8 cellular contexts compared by ENCODE assay signal in the genomic region with DNA sequence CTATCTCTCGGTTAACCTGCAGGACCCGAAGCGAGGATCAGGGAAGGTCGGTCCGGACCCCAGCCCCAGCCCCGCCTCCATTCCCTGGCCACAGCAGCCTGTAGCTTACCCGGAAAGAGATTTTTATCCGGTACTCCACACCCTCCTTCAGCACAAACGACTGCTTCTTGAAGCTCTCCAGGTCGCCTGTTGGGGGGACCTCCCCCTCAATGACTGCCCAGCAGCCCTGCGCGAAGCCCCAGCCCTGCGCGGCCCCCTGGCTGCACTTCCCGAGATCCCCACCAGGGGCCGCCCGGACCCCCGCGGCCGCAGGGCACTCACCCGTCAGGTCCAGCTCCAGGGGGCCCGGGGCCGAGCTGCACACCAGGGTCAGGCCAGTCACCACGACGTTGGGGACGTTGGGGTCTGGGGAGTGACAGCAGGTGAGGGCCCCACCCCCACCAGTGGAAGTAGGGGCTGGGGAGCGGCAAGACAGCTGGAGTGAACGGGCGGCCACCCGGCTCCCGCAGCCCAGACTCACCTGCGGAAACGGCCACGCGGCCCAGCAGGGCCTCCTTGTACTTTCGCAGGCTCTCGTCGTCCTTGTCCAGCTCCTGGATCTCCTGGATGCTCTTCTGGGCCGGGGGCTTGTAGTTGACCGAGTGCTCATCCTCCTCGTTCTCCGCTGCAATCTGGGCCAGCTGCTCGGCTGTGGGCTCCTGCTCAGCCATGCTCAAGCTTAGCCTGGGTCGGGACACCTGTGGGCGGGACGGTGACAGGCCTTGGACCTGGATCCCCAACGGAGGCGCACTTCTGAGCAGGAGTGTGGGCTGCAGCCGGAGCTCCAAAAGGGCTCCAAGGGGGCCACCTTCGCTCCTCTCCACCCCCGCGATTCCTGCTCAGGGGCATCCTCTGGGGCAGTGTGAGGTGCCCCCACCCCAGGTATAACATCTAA. TPM values are rescaled to one million over a fixed set of nuclear protein-coding genes. Genes with fewer than 3 reads are reported as not detected.
DNase-seq lines count a peak whose midpoint lies in the region; ATAC-seq and TF ChIP-seq lines count a peak whose summit lies in the region.

No MANE protein-coding gene starts in this region.

- peak overlapping the region; percentile 84 to 91 for H3K4me3 Mint-ChIP-seq in CD14-positive monocyte
- peak overlapping the region; percentile 85 for H3K4me3 Mint-ChIP-seq in activated CD8-positive, alpha-beta memory T cell treated with anti-CD3 and anti-CD28 coated beads, Interleukin-2, amount 10 ng/mL, durations not matched to agents 7 days and 5 days
- H3K4me3 Mint-ChIP-seq in osteocyte (ENCODE audit: unreplicated experiment), result peak overlapping the region; percentile 78

- no peak for DNase-seq in CD14-positive monocyte (ENCODE audit: low spot score)
- DNase-seq in HT-29 (ENCODE audit: low spot score), result peak; percentile 57
- DNase-seq in activated CD8-positive, alpha-beta memory T cell treated with anti-CD3 and anti-CD28 coated beads, Interleukin-2, amount 10 ng/mL, durations not matched to agents 7 days and 5 days, result peak; percentile 62
- DNase-seq in foreskin fibroblast, result peak; percentile 25 to 64
- peak; percentile 90 for DNase-seq in osteocyte (ENCODE audit: extremely low spot score, unreplicated experiment)
- DNase-seq in NOMO-1 treated with DMSO at 0.1 percent for 48 hours (lab: John Stamatoyannopoulos, UW; ENCODE audit: unreplicated experiment), result no peak
- no peak for DNase-seq in NCI-H1436 (lab: John Stamatoyannopoulos, UW)

- H3K27me3 Mint-ChIP-seq in CD14-positive monocyte (ENCODE audit: low read depth in 3 of 3) (no peaks in the 10 kb centered on the region), osteocyte (ENCODE audit: unreplicated experiment) (no peaks in the 10 kb centered on the region)
- H3K27me3 Mint-ChIP-seq in activated CD8-positive, alpha-beta memory T cell treated with anti-CD3 and anti-CD28 coated beads, Interleukin-2, amount 10 ng/mL, durations not matched to agents 7 days and 5 days, result no peaks in the 10 kb centered on the region

- H3K36me3 Mint-ChIP-seq in CD14-positive monocyte (peaks cover 15 to 28% of the 10 kb centered on the region in 2 donors), osteocyte (ENCODE audit: unreplicated experiment) (peaks cover 4% of the 10 kb centered on the region)
- H3K36me3 Mint-ChIP-seq in activated CD8-positive, alpha-beta memory T cell treated with anti-CD3 and anti-CD28 coated beads, Interleukin-2, amount 10 ng/mL, durations not matched to agents 7 days and 5 days, result peaks cover 22% of the 10 kb centered on the region

- CTCF ChIA-PET in activated CD8-positive, alpha-beta memory T cell treated with anti-CD3 and anti-CD28 coated beads, Interleukin-2, amount 10 ng/mL, durations not matched to agents 7 days and 5 days (lab: Charles Lee), result interaction anchor here (0.5 to 3.4 kb wide), 15 partner anchors 8 to 153 kb away, joined by 3 to 16 read pairs (median 4); partner anchors contain the start of genes ALYREF, ANAPC11, CENPX and LRRC45

- intact Hi-C loops in CD14-positive monocyte (cut with micrococcal nuclease), result loop anchor here (2.0 to 10.0 kb wide), 4 partner anchors 37 to 58 kb away; partner anchors contain the start of genes MCRIP1 (in 2 of the 2), MAFG (in 1 of the 2), PCYT2 (in 1 of the 2) and SIRT7 (in 1 of the 2)

- H3K4me3 ChIP-seq in foreskin fibroblast (ENCODE audit: low read depth in 1 of 2, low read length in 2 of 2), result peak overlapping the region; percentile 87 to 91

- peaks cover 32% of the 10 kb centered on the region for H3K4me1 Mint-ChIP-seq in CD14-positive monocyte
- peaks cover 40% of the 10 kb centered on the region for H3K4me1 Mint-ChIP-seq in activated CD8-positive, alpha-beta memory T cell treated with anti-CD3 and anti-CD28 coated beads, Interleukin-2, amount 10 ng/mL, durations not matched to agents 7 days and 5 days
- H3K4me1 Mint-ChIP-seq in osteocyte (ENCODE audit: unreplicated experiment), result peaks cover 41% of the 10 kb centered on the region

- H3K9me3 Mint-ChIP-seq in CD14-positive monocyte (no peaks in the 10 kb centered on the region), osteocyte (ENCODE audit: unreplicated experiment) (no peaks in the 10 kb centered on the region)
- H3K9me3 Mint-ChIP-seq in activated CD8-positive, alpha-beta memory T cell treated with anti-CD3 and anti-CD28 coated beads, Interleukin-2, amount 10 ng/mL, durations not matched to agents 7 days and 5 days (ENCODE audit: low read depth), result no peaks in the 10 kb centered on the region

- TF ChIP-seq CTCF in CD14-positive monocyte (IDR thresholded peaks at IDR 0.05) (peak; percentile 96), foreskin fibroblast (IDR thresholded peaks at IDR 0.05; ENCODE audit: low read depth, low read length) (peak; percentile 80), osteocyte (IDR thresholded peaks at IDR 0.05) (peak; percentile 91)

- peak overlapping the region; percentile 81 to 95 (median 90) for H3K27ac Mint-ChIP-seq in CD14-positive monocyte
- peak overlapping the region; percentile 91 for H3K27ac Mint-ChIP-seq in activated CD8-positive, alpha-beta memory T cell treated with anti-CD3 and anti-CD28 coated beads, Interleukin-2, amount 10 ng/mL, durations not matched to agents 7 days and 5 days
- peak overlapping the region; percentile 85 for H3K27ac Mint-ChIP-seq in osteocyte (ENCODE audit: unreplicated experiment)

- ATAC-seq in activated CD8-positive, alpha-beta memory T cell treated with anti-CD3 and anti-CD28 coated beads, Interleukin-2, amount 10 ng/mL, durations not matched to agents 7 days and 5 days, result no peak
- ATAC-seq in GM18858 (IDR thresholded peaks at IDR 0.05; ENCODE audit: unreplicated experiment), result no peak

RNA-seq across cellular contexts. Expression of gene ARHGDIA, which starts 1.6 kb away (rescaled TPM):
- polyA plus RNA-seq in CD14-positive monocyte, result 10 to 100 TPM; 86.3 to 97.2 TPM
- 312 and 331 TPM in 2 replicates for total RNA-seq in HT-29 (2014; rRNA removed; shearing (Covaris generic))
- 100 to 1,000 TPM; 693 to 725 TPM for total RNA-seq in activated CD8-positive, alpha-beta memory T cell treated with anti-CD3 and anti-CD28 coated beads, Interleukin-2, amount 10 ng/mL, durations not matched to agents 7 days and 5 days
- total RNA-seq in osteocyte, result 430 and 433 TPM in 2 replicates

RNA-seq across cellular contexts. Expression of gene P4HB, which starts 9.2 kb away (rescaled TPM):
- 100 to 1,000 TPM; 291 to 297 TPM for polyA plus RNA-seq in CD14-positive monocyte
- total RNA-seq in HT-29 (2014; rRNA removed; shearing (Covaris generic)), result 1,172 and 1,253 TPM in 2 replicates
- 100 to 1,000 TPM; 333 to 416 TPM for total RNA-seq in activated CD8-positive, alpha-beta memory T cell treated with anti-CD3 and anti-CD28 coated beads, Interleukin-2, amount 10 ng/mL, durations not matched to agents 7 days and 5 days
- total RNA-seq in osteocyte, result 792 and 837 TPM in 2 replicates

RNA-seq across cellular contexts. Expression of gene ALYREF, which starts 21.9 kb away (rescaled TPM):
- 10 to 100 TPM; 20.2 to 57.3 TPM for polyA plus RNA-seq in CD14-positive monocyte
- 482 and 502 TPM in 2 replicates for total RNA-seq in HT-29 (2014; rRNA removed; shearing (Covaris generic))
- 100 to 1,000 TPM; 215 to 236 TPM for total RNA-seq in activated CD8-positive, alpha-beta memory T cell treated with anti-CD3 and anti-CD28 coated beads, Interleukin-2, amount 10 ng/mL, durations not matched to agents 7 days and 5 days
- total RNA-seq in osteocyte, result 72.6 and 78.5 TPM in 2 replicates

RNA-seq across cellular contexts. Expression of gene ANAPC11, which starts 22.0 kb away (rescaled TPM):
- polyA plus RNA-seq in CD14-positive monocyte, result 100 to 1,000 TPM; 397 to 512 TPM
- total RNA-seq in HT-29 (2014; rRNA removed; shearing (Covaris generic)), result 222 and 256 TPM in 2 replicates
- total RNA-seq in activated CD8-positive, alpha-beta memory T cell treated with anti-CD3 and anti-CD28 coated beads, Interleukin-2, amount 10 ng/mL, durations not matched to agents 7 days and 5 days, result 100 to 1,000 TPM; 138 to 155 TPM
- 119 and 138 TPM in 2 replicates for total RNA-seq in osteocyte

RNA-seq across cellular contexts. Expression of gene NPB, which starts 32.5 kb away (rescaled TPM):
- polyA plus RNA-seq in CD14-positive monocyte, result under 1 TPM in 1 of 2 donors, not detected in 1; 0.16 TPM
- 2.4 and 3.2 TPM in 2 replicates for total RNA-seq in HT-29 (2014; rRNA removed; shearing (Covaris generic))
- under 1 TPM in 1 of 2 experiments, not detected in 1; 0.23 TPM for total RNA-seq in activated CD8-positive, alpha-beta memory T cell treated with anti-CD3 and anti-CD28 coated beads, Interleukin-2, amount 10 ng/mL, durations not matched to agents 7 days and 5 days
- total RNA-seq in osteocyte, result 0.56 and 0.68 TPM in 2 replicates

Comparison
In these comparisons a context has a peak if more than half of its experiments do, and no peak if none do; other contexts are left out.
1. DNase-seq: peak in HT-29 (single experiment), activated CD8-positive, alpha-beta memory T cell treated with anti-CD3 and anti-CD28 coated beads, Interleukin-2, amount 10 ng/mL, durations not matched to agents 7 days and 5 days (single experiment), foreskin fibroblast (2 of 2) and osteocyte (single experiment); none in CD14-positive monocyte (single experiment), NOMO-1 treated with DMSO at 0.1 percent for 48 hours (single experiment) and NCI-H1436 (single experiment).
2. Peak in every context shown above with its lines, with median percentiles within 50 percentile points of each other: H3K27ac Mint-ChIP-seq, H3K4me3 Mint-ChIP-seq and CTCF ChIP-seq.